Comparison of ENCODE assay signal across 8 cellular contexts in genomic region chr2:96304606-96305005, GRCh38. TPM values are rescaled to one million over a fixed set of nuclear protein-coding genes. Genes with fewer than 3 reads are reported as not detected.
DNase-seq lines count a peak whose midpoint lies in the region; ATAC-seq, FAIRE-seq and TF ChIP-seq lines count a peak whose summit lies in the region.

No MANE protein-coding gene starts in this region.

- CTCF ChIA-PET in A673 (lab: Charles Lee) (no interaction called here), IMR-90 (lab: Yijun Ruan, JAX) (no interaction called here)

- peak overlapping the region; percentile 90 for H3K27ac ChIP-seq in A673 (ENCODE audit: low read depth, low read length, poor library complexity, severe bottlenecking)
- H3K27ac ChIP-seq in IMR-90 (ENCODE audit: insufficient read depth, low read length): no peak overlapping the region
- H3K27ac ChIP-seq in muscle layer of colon (ENCODE audit: low read depth, low read length): no peak overlapping the region

- H4K20me1 ChIP-seq in IMR-90 (ENCODE audit: insufficient read depth, low read length): peaks cover 14% of the 10 kb centered on the region; the same call in 1 of the 2 replicates

- H4K91ac ChIP-seq in IMR-90 (ENCODE audit: insufficient read depth, low read depth, low read length): no peak overlapping the region

- intact Hi-C loops in A673 (cut with micrococcal nuclease; ENCODE audit: unreplicated experiment): loop anchor here (1.0 kb wide), 1 partner anchor 38 kb away; the partner anchor contains the start of gene CIAO1
- intact Hi-C loops in IMR-90 (cut with micrococcal nuclease): loop anchor here (1.0 kb wide), 1 partner anchor 205 kb away; no protein-coding TSS in a partner anchor

- H3K27me3 ChIP-seq in A673 (replicated peaks; ENCODE audit: insufficient read depth, low read depth, low read length, poor library complexity) (no peaks in the 10 kb centered on the region), IMR-90 (ENCODE audit: control insufficient read depth, insufficient read depth, low read length) (no peaks in the 10 kb centered on the region), bronchial epithelial cell (ENCODE audit: control insufficient read depth, insufficient read depth, low read length) (no peaks in the 10 kb centered on the region), muscle layer of colon (ENCODE audit: control insufficient read depth in 1 of 2, insufficient read depth in 2 of 2, low read length in 2 of 2) (no peaks in the 10 kb centered on the region)

- dilution Hi-C loops in IMR-90 (cut with HindIII; ENCODE audit: low sequenced_read_pairs, unreplicated experiment): no loop called here

- no peak for DNase-seq in A673 (ENCODE audit: low spot score)
- DNase-seq in IMR-90: no peak
- DNase-seq in bronchial epithelial cell (ENCODE audit: low read depth): no peak
- no peak for DNase-seq in retina
- no peak for DNase-seq in NCI-H2196 (lab: John Stamatoyannopoulos, UW; ENCODE audit: unreplicated experiment)
- DNase-seq in NCI-H526 treated with DMSO at 0.1 percent for 48 hours (lab: John Stamatoyannopoulos, UW): no peak

- TF ChIP-seq POLR2A in IMR-90 (IDR thresholded peaks at IDR 0.05; ENCODE audit: low read depth, low read length): no peak

- H3K4me3 ChIP-seq in A673 (ENCODE audit: low read depth, low read length, poor library complexity, severe bottlenecking): peak overlapping the region; percentile 94
- H3K4me3 ChIP-seq in IMR-90 (ENCODE audit: insufficient read depth, low read depth, low read length): peak overlapping the region; percentile 97
- H3K4me3 ChIP-seq in bronchial epithelial cell (ENCODE audit: low read depth, low read length): peak overlapping the region; percentile 95
- H3K4me3 ChIP-seq in muscle layer of colon (ENCODE audit: low read depth in 1 of 2, low read length in 2 of 2): peak overlapping the region; percentile 92 to 98

- H2BK120ac ChIP-seq in IMR-90 (ENCODE audit: low read depth, low read length): no peak overlapping the region

- H4K5ac ChIP-seq in IMR-90 (ENCODE audit: low read depth, low read length): no peak overlapping the region

- peak overlapping the region; percentile 99 for H3K4me2 ChIP-seq in IMR-90 (ENCODE audit: low read depth, low read length)

- peak overlapping the region; percentile 4 for H2AK9ac ChIP-seq in IMR-90 (replicated peaks; ENCODE audit: low read depth, low read length, poor library complexity)

- H3K79me1 ChIP-seq in IMR-90 (ENCODE audit: low read depth in 1 of 2, low read length in 2 of 2): peaks cover 36 to 45% of the 10 kb centered on the region in 2 experiments

- WGBS in IMR-90 (ENCODE audit: extremely low coverage in 2 of 2, insufficient read length in 1 of 2), 2 experiments: 69% methylated on average over 6 of the region's 11 CpGs; no CpG with 5 or more reads in 1 of the 2 experiments

- H2AK5ac ChIP-seq in IMR-90 (ENCODE audit: low read depth, low read length): 0 out of 2 replicates have a peak overlapping the region, but pooled peaks have one; percentile 7

- no peak overlapping the region for H3K56ac ChIP-seq in IMR-90 (ENCODE audit: extremely low read depth, insufficient read depth, low read length)

- TF ChIP-seq CTCF in A673 (conservative IDR thresholded peaks at IDR 0.05; ENCODE audit: low read depth, low read length): no peak
- no peak for TF ChIP-seq CTCF in IMR-90 (conservative IDR thresholded peaks at IDR 0.05; ENCODE audit: low read depth, low read length)
- no peak for TF ChIP-seq CTCF in bronchial epithelial cell (IDR thresholded peaks at IDR 0.05; ENCODE audit: insufficient read depth, low read length, severe bottlenecking)

- no peak overlapping the region for H2BK15ac ChIP-seq in IMR-90 (ENCODE audit: low read depth, low read length)

- H3K4ac ChIP-seq in IMR-90 (ENCODE audit: low read depth, low read length): peak overlapping the region; percentile 89; the same call in 1 of the 2 replicates

- peak overlapping the region; percentile 94 to 99; a peak in 2 of 4 replicates for H4K8ac ChIP-seq in IMR-90 (ENCODE audit: low read depth in 2 of 2, low read length in 2 of 2)

- no peak for TF ChIP-seq RAD21 in IMR-90 (IDR thresholded peaks at IDR 0.05; ENCODE audit: low read length)

- no peak overlapping the region for H2BK5ac ChIP-seq in IMR-90 (ENCODE audit: low read depth, low read length, poor library complexity, severe bottlenecking)

- no peaks in the 10 kb centered on the region for H3K9me3 ChIP-seq in A673 (ENCODE audit: low read depth, low read length, poor library complexity, severe bottlenecking)
- no peaks in the 10 kb centered on the region for H3K9me3 ChIP-seq in IMR-90 (ENCODE audit: control insufficient read depth, insufficient read depth, low read length)
- H3K9me3 ChIP-seq in muscle layer of colon (ENCODE audit: low read length): no peaks in the 10 kb centered on the region

- peaks cover 47% of the 10 kb centered on the region for H3K36me3 ChIP-seq in A673 (ENCODE audit: insufficient read depth, low read length, poor library complexity, severe bottlenecking)
- H3K36me3 ChIP-seq in IMR-90 (ENCODE audit: control insufficient read depth, insufficient read depth, low read length): peaks cover 24% of the 10 kb centered on the region
- H3K36me3 ChIP-seq in bronchial epithelial cell (ENCODE audit: control insufficient read depth, insufficient read depth, low read length): peaks cover 13% of the 10 kb centered on the region
- H3K36me3 ChIP-seq in muscle layer of colon (ENCODE audit: insufficient read depth, low read length): peaks cover 40% of the 10 kb centered on the region

- no peak for ATAC-seq in IMR-90 (ENCODE audit: low read depth)
- no peak for ATAC-seq in GM18502 (IDR thresholded peaks at IDR 0.05; ENCODE audit: poor library complexity, unreplicated experiment)

- H2AFZ ChIP-seq in IMR-90 (replicated peaks; ENCODE audit: low read length, poor library complexity): no peak overlapping the region

- peaks cover 15% of the 10 kb centered on the region for H3K4me1 ChIP-seq in A673 (ENCODE audit: insufficient read depth, low read length, poor library complexity, severe bottlenecking)
- H3K4me1 ChIP-seq in IMR-90 (ENCODE audit: control insufficient read depth, insufficient read depth, low read length): peaks cover 8% of the 10 kb centered on the region
- peaks cover 21% of the 10 kb centered on the region for H3K4me1 ChIP-seq in muscle layer of colon (ENCODE audit: insufficient read depth, low read length)

- H3K23ac ChIP-seq in IMR-90 (ENCODE audit: low read depth, low read length): no peak overlapping the region; the same call in 1 of the 2 replicates

- in situ Hi-C loops in IMR-90 (cut with MboI; ENCODE audit: low sequenced_read_pairs): loop anchor here (10.0 kb wide), 1 partner anchor 210 kb away; no protein-coding TSS in a partner anchor

- no peak for FAIRE-seq in bronchial epithelial cell (lab: Jason Lieb, UNC)

- H3K18ac ChIP-seq in IMR-90 (ENCODE audit: low read depth, low read length): no peak overlapping the region

- POLR2A ChIA-PET in A673 (lab: Charles Lee; ENCODE audit: low non-redundant PET) (interaction anchor here (0.6 kb wide), 3 partner anchors 8 to 59 kb away, joined by 3 read pairs; no protein-coding TSS in a partner anchor), IMR-90 (lab: Charles Lee; ENCODE audit: unreplicated experiment) (no interaction called here)

- BruUV-seq in A673 (replicated peaks; lab: Mats Ljungman, UMichigan) (no TSS peak), IMR-90 (replicated peaks; lab: Mats Ljungman, UMichigan) (TSS peak; percentile 81)

- peaks cover 3% of the 10 kb centered on the region; the same call in 1 of the 2 replicates for H3K9me1 ChIP-seq in IMR-90 (ENCODE audit: insufficient read depth, low read length)

- H2BK20ac ChIP-seq in IMR-90 (ENCODE audit: low read depth, low read length): no peak overlapping the region

- H3K9ac ChIP-seq in IMR-90 (ENCODE audit: low read depth, low read length) (peak overlapping the region; percentile 81; the same call in 1 of the 2 replicates), muscle layer of colon (ENCODE audit: low read length) (peak overlapping the region; percentile 81)

- H3K14ac ChIP-seq in IMR-90 (replicated peaks; ENCODE audit: low read depth, low read length): no peak overlapping the region

TF ChIP-seq in IMR-90, 13 proteins besides CTCF, POLR2A, EP300 and RAD21 (continues in another document):
- TF ChIP-seq FOS (IDR thresholded peaks at IDR 0.05; ENCODE audit: low read depth, low read length) (no peak), BHLHE40 (IDR thresholded peaks at IDR 0.05; ENCODE audit: low read depth, low read length) (no peak), RFX5 (IDR thresholded peaks at IDR 0.05; ENCODE audit: low read depth, low read length) (no peak), MXI1 (IDR thresholded peaks at IDR 0.05; ENCODE audit: borderline replicate concordance, low read depth, low read length) (no peak), MAZ (IDR thresholded peaks at IDR 0.05; ENCODE audit: borderline replicate concordance, low read depth, low read length) (no peak)

RNA-seq across cellular contexts. Expression of gene SNRNP200, which starts 0.7 kb away (rescaled TPM):
- total RNA-seq in A673 (2021): 202 and 208 TPM in 2 replicates
- 44.1 and 44.2 TPM in 2 replicates for total RNA-seq in IMR-90 (2012; rRNA removed)
- 108 TPM in 2 replicates for polyA plus RNA-seq in IMR-90 (2012; rRNA removed)
- 51.0 and 82.3 TPM in 2 replicates for polyA plus RNA-seq in IMR-90 (2012; cell fraction: cytosol; rRNA removed)
- polyA plus RNA-seq in IMR-90 (2012; cell fraction: nucleus; rRNA removed; ENCODE audit: low replicate concordance): 226 and 252 TPM in 2 replicates
- 32.6 and 35.8 TPM in 2 replicates for total RNA-seq in bronchial epithelial cell

RNA-seq across cellular contexts. Expression of gene ITPRIPL1, which starts 20.5 kb away (rescaled TPM):
- total RNA-seq in A673 (2021) (23.5 and 23.9 TPM in 2 replicates), IMR-90 (2012; rRNA removed) (1.1 and 1.4 TPM in 2 replicates), bronchial epithelial cell (1.6 and 2.6 TPM in 2 replicates)
- 0.84 and 0.99 TPM in 2 replicates for polyA plus RNA-seq in IMR-90 (2012; rRNA removed)
- 0.96 and 1.4 TPM in 2 replicates for polyA plus RNA-seq in IMR-90 (2012; cell fraction: cytosol; rRNA removed)
- polyA plus RNA-seq in IMR-90 (2012; cell fraction: nucleus; rRNA removed; ENCODE audit: low replicate concordance): 0.28 and 0.47 TPM in 2 replicates

RNA-seq across cellular contexts. Expression of gene NCAPH, which starts 31.0 kb away (rescaled TPM):
- 87.6 and 102 TPM in 2 replicates for total RNA-seq in A673 (2021)
- total RNA-seq in IMR-90 (2012; rRNA removed): 16.7 and 17.7 TPM in 2 replicates
- 16.5 and 19.4 TPM in 2 replicates for polyA plus RNA-seq in IMR-90 (2012; rRNA removed)
- 4.6 and 7.8 TPM in 2 replicates for polyA plus RNA-seq in IMR-90 (2012; cell fraction: cytosol; rRNA removed)
- polyA plus RNA-seq in IMR-90 (2012; cell fraction: nucleus; rRNA removed; ENCODE audit: low replicate concordance): 7.2 and 9.7 TPM in 2 replicates
- total RNA-seq in bronchial epithelial cell: 0.53 and 0.77 TPM in 2 replicates

RNA-seq across cellular contexts. Expression of gene CIAO1, which starts 38.6 kb away (rescaled TPM):
- total RNA-seq in A673 (2021) (76.8 and 79.7 TPM in 2 replicates), IMR-90 (2012; rRNA removed) (85.5 and 94.3 TPM in 2 replicates), bronchial epithelial cell (58.0 and 94.0 TPM in 2 replicates)
- polyA plus RNA-seq in IMR-90 (2012; rRNA removed): 78.8 and 81.1 TPM in 2 replicates
- polyA plus RNA-seq in IMR-90 (2012; cell fraction: cytosol; rRNA removed): 70.6 and 76.8 TPM in 2 replicates
- 68.9 and 97.1 TPM in 2 replicates for polyA plus RNA-seq in IMR-90 (2012; cell fraction: nucleus; rRNA removed; ENCODE audit: low replicate concordance)

RNA-seq across cellular contexts. Expression of gene TMEM127, which starts 38.8 kb away (rescaled TPM):
- total RNA-seq in A673 (2021): 23.6 and 25.5 TPM in 2 replicates
- total RNA-seq in IMR-90 (2012; rRNA removed): 20.0 and 35.7 TPM in 2 replicates
- polyA plus RNA-seq in IMR-90 (2012; rRNA removed): 47.6 and 52.2 TPM in 2 replicates
- 15.4 and 45.4 TPM in 2 replicates for polyA plus RNA-seq in IMR-90 (2012; cell fraction: cytosol; rRNA removed)
- 28.8 and 33.4 TPM in 2 replicates for polyA plus RNA-seq in IMR-90 (2012; cell fraction: nucleus; rRNA removed; ENCODE audit: low replicate concordance)
- 12.1 and 17.3 TPM in 2 replicates for total RNA-seq in bronchial epithelial cell
